Comparison of ENCODE assay signal across 8 cellular contexts in the genomic region with DNA sequence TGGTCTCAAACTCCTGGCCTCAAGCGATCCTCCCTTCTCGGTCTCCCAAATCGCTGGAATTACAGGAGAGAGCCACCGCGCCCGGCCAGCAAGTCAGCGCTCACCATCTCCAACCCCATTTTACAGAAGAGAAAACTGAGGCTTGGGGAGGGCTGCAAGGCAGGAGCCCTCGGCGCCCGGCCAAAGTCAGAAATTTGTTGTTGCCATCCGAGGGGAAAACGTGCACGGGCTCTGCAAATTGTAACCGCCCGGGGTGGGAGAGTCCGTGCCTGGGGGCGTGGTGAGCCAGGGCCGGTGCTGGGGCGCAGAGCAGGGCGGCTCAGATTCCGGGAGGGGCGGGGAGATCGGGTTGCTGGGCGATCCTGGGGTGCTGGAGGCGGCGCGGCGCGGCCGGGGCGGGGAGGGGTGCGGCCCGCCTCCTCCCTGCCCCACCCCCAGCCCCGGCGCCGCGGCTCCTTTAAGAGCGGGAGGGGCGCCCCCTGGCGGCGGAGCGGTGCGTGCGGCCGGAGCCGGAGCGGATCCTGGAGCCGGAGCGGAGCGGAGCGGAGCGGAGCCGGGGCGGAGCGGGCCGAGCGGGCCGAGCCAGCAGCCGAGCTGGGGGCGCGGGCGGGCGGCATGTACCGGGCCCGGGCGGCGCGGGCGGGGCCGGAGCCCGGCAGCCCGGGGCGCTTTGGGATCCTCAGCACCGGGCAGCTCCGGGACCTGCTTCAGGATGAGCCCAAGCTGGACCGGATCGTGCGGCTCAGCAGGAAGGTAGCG. TPM values are rescaled to one million over a fixed set of nuclear protein-coding genes. Genes with fewer than 3 reads are reported as not detected.
DNase-seq lines count a peak whose midpoint lies in the region; ATAC-seq and TF ChIP-seq lines count a peak whose summit lies in the region.

Gene VPS37D (plus strand): TSS at position 488 of the 759 bp plus-strand sequence. CDS start 128 bp downstream, at position 616.

- DNase-seq in AML-193 (lab: John Stamatoyannopoulos, UW) (peak; percentile 51 to 71), NCI-H510A treated with DMSO at 0.1 percent for 48 hours (lab: John Stamatoyannopoulos, UW) (peak; percentile 78), lower lobe of right lung (peak; percentile 94)
- DNase-seq in activated CD4-positive, alpha-beta T cell treated with anti-CD3 and anti-CD28 coated beads, Interleukin-2, amount 50 U/mL, for 4 hours: peak; percentile 90 to 91
- peak; percentile 88 to 96 for DNase-seq in stimulated activated CD4-positive, alpha-beta T cell treated with anti-CD3 and anti-CD28 coated beads, Interleukin-4, amount 100 ng/mL, for 48 hours (ENCODE audit: low read depth in 2 of 2)

- H3K4me3 ChIP-seq in duodenal mucosa (ENCODE audit: low read depth in 1 of 2, low read length in 2 of 2) (peak within 1 kb of the TSS; percentile 59 to 60), lower lobe of right lung (peak within 1 kb of the TSS; percentile 54)

- ATAC-seq in GM19025 (IDR thresholded peaks at IDR 0.05; ENCODE audit: low read depth, unreplicated experiment) (peak; percentile 97), HG03342 (IDR thresholded peaks at IDR 0.05; ENCODE audit: unreplicated experiment) (peak; percentile 94), lower lobe of right lung (peak; percentile 97 to 98)

- intact Hi-C loops in lower lobe of right lung (cut with DNase I): no loop called here

- H3K36me3 ChIP-seq in duodenal mucosa (ENCODE audit: control insufficient read depth in 1 of 2, insufficient read depth in 2 of 2, low read length in 2 of 2) (no peaks in the 10 kb centered on the region), lower lobe of right lung (no peaks in the 10 kb centered on the region)

- H3K9me3 ChIP-seq in duodenal mucosa (ENCODE audit: control insufficient read depth in 1 of 2, low read length in 2 of 2) (no peaks in the 10 kb centered on the region), lower lobe of right lung (peaks cover 4% of the 10 kb centered on the region)

- H3K4me1 ChIP-seq in duodenal mucosa (ENCODE audit: control insufficient read depth in 1 of 2, insufficient read depth in 2 of 2, low read length in 2 of 2) (peaks cover 6 to 9% of the 10 kb centered on the region in 2 donors), lower lobe of right lung (peaks cover 8% of the 10 kb centered on the region)

- peak; percentile 62 for TF ChIP-seq CTCF in lower lobe of right lung (IDR thresholded peaks at IDR 0.05)

- peak within 1 kb of the TSS; percentile 43 to 59 for H3K9ac ChIP-seq in duodenal mucosa (ENCODE audit: low read depth in 1 of 2, low read length in 2 of 2)

- no peak within 1 kb of the TSS for H3K27ac ChIP-seq in duodenal mucosa (ENCODE audit: low read depth, low read length)
- no peak within 1 kb of the TSS for H3K27ac ChIP-seq in lower lobe of right lung

- H3K27me3 ChIP-seq in duodenal mucosa (ENCODE audit: control insufficient read depth in 1 of 2, insufficient read depth in 2 of 2, low read length in 2 of 2) (no peaks in the 10 kb centered on the region), lower lobe of right lung (ENCODE audit: low read depth) (no peaks in the 10 kb centered on the region)

RNA-seq across cellular contexts. Expression of gene VPS37D, which starts in this region (rescaled TPM):
- total RNA-seq in lower lobe of right lung: 1.3 TPM
